30 cellular contexts compared by ENCODE assay signal in the genomic region with DNA sequence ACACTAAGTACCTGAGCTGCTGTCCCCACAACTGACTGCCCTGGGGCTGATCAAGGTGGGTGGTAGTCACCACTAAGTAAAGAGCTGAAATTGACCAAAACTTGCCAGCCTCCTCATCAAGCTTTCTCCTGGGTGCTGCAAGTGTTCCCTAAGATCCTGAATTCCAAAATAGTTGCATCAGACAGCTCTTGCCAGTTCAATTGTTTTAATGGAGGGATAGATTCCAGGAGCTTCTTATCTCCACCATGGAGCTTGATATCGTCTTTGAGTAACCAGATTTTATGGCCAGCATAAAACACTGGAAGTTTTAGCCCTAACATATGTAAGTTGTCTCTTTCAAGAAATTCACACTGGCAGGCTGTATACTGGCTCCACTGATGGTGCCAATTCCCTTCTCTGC.
"Had no signal": no experiment of that assay in that cellular context is flagged by ENCODE, and none has a peak within 500 bp of the region (broad histone marks: within the 10 kb centered on the region; RNA-seq: fewer than 3 reads in every experiment).

No MANE protein-coding gene starts in this region.

- H3K27me3 Mint-ChIP-seq: activated naive CD8-positive, alpha-beta T cell treated with anti-CD3 and anti-CD28 coated beads, Interleukin-2, amount 10 ng/mL, durations not matched to agents 7 days and 5 days; activated T-cell treated with anti-CD3 and anti-CD28 coated beads, Interleukin-2, amount 50 U/mL, for 24 hours; type B pancreatic cell had no signal

- DNase-seq: activated CD4-positive, alpha-beta memory T cell treated with anti-CD3 and anti-CD28 coated beads, Interleukin-2, amount 10 ng/mL, durations not matched to agents 7 days and 5 days; activated CD4-positive, alpha-beta T cell treated with anti-CD3 and anti-CD28 coated beads, Interleukin-2, amount 10 ng/mL, durations not matched to agents 24 days and 14 days; activated CD8-positive, alpha-beta memory T cell treated with anti-CD3 and anti-CD28 coated beads, Interleukin-2, amount 50 U/mL, for 48 hours; activated gamma-delta T cell; activated naive CD4-positive, alpha-beta T cell treated with anti-CD3 and anti-CD28 coated beads, Interleukin-2, amount 10 ng/mL, durations not matched to agents 7 days and 5 days; activated naive CD8-positive, alpha-beta T cell treated with anti-CD3 and anti-CD28 coated beads, Interleukin-2, amount 10 ng/mL, durations not matched to agents 7 days and 5 days; activated T-cell treated with anti-CD3 and anti-CD28 coated beads, Interleukin-2, amount 50 U/mL, for 24 hours; brain microvascular endothelial cell; dorsolateral prefrontal cortex; effector memory CD4-positive, alpha-beta T cell; erythroblast; glutamatergic neuron; islet precursor cell; natural killer cell; occipital lobe; right cardiac atrium; stimulated activated CD4-positive, alpha-beta T cell treated with anti-CD3 and anti-CD28 coated beads, Interleukin-12 subunit alpha, Interleukin-12 subunit beta, amount 100 ng/mL, for 4 hours; stimulated activated CD4-positive, alpha-beta T cell treated with anti-CD3 and anti-CD28 coated beads, Interleukin-4, amount 100 ng/mL, for 1 hour; stimulated activated naive CD8-positive, alpha-beta T cell treated with anti-CD3 and anti-CD28 coated beads, Interleukin-15, Interleukin-2, amounts not matched to agents 100 U/mL and 50 U/mL, for 24 hours; T-helper 9 cell; WERI-Rb-1 had no signal

- H3K4me3 ChIP-seq: ascending aorta, coronary artery, dorsolateral prefrontal cortex, hepatocyte, neural progenitor cell, skin epidermis, thoracic aorta had no signal

- H3K27ac Mint-ChIP-seq: activated CD4-positive, alpha-beta memory T cell treated with anti-CD3 and anti-CD28 coated beads, Interleukin-2, amount 10 ng/mL, durations not matched to agents 7 days and 5 days; activated CD4-positive, alpha-beta T cell treated with anti-CD3 and anti-CD28 coated beads, Interleukin-2, amount 10 ng/mL, durations not matched to agents 24 days and 14 days; activated naive CD4-positive, alpha-beta T cell treated with anti-CD3 and anti-CD28 coated beads, Interleukin-2, amount 10 ng/mL, durations not matched to agents 7 days and 5 days; activated naive CD8-positive, alpha-beta T cell treated with anti-CD3 and anti-CD28 coated beads, Interleukin-2, amount 10 ng/mL, durations not matched to agents 7 days and 5 days; activated T-cell treated with anti-CD3 and anti-CD28 coated beads, Interleukin-2, amount 50 U/mL, for 24 hours; natural killer cell; neural progenitor cell; T-helper 1 cell treated with Interleukin-12 subunit alpha and Interleukin-12 subunit beta and Interleukin-4 antibody, amounts not matched to agents 30 μg/mL and 1 μg/mL, for 36 hours; type B pancreatic cell had no signal

- H3K4me3 Mint-ChIP-seq: activated CD4-positive, alpha-beta memory T cell treated with anti-CD3 and anti-CD28 coated beads, Interleukin-2, amount 10 ng/mL, durations not matched to agents 7 days and 5 days; activated CD4-positive, alpha-beta T cell treated with anti-CD3 and anti-CD28 coated beads, Interleukin-2, amount 10 ng/mL, durations not matched to agents 24 days and 14 days; activated naive CD4-positive, alpha-beta T cell treated with anti-CD3 and anti-CD28 coated beads, Interleukin-2, amount 10 ng/mL, durations not matched to agents 7 days and 5 days; activated naive CD8-positive, alpha-beta T cell treated with anti-CD3 and anti-CD28 coated beads, Interleukin-2, amount 10 ng/mL, durations not matched to agents 7 days and 5 days; activated T-cell treated with anti-CD3 and anti-CD28 coated beads, Interleukin-2, amount 50 U/mL, for 24 hours; natural killer cell; neural progenitor cell; T-helper 1 cell treated with Interleukin-12 subunit alpha and Interleukin-12 subunit beta and Interleukin-4 antibody, amounts not matched to agents 30 μg/mL and 1 μg/mL, for 36 hours; type B pancreatic cell had no signal

- H3K27ac ChIP-seq: ascending aorta, brain microvascular endothelial cell, coronary artery, dorsolateral prefrontal cortex, hepatocyte, neural progenitor cell, skin epidermis, thoracic aorta, WERI-Rb-1 had no signal

- ATAC-seq: activated CD4-positive, CD25-positive, alpha-beta regulatory T cell treated with anti-CD3 and anti-CD28 coated beads, Interleukin-2, amount 50 U/mL, for 24 hours; natural killer cell; right cardiac atrium; stimulated activated naive CD8-positive, alpha-beta T cell treated with anti-CD3 and anti-CD28 coated beads, Interleukin-15, Interleukin-2, amounts not matched to agents 100 U/mL and 50 U/mL, for 24 hours had no signal

- H3K79me2 ChIP-seq: hepatocyte had no signal

- H3K9me3 ChIP-seq: ascending aorta, thoracic aorta had no signal

- H3K27me3 ChIP-seq: ascending aorta, brain microvascular endothelial cell, dorsolateral prefrontal cortex, hepatocyte, neural progenitor cell had no signal

- H2AFZ ChIP-seq: hepatocyte, neural progenitor cell had no signal

- H3K4me2 ChIP-seq: hepatocyte, neural progenitor cell had no signal

- H3K9me3 Mint-ChIP-seq: activated CD4-positive, alpha-beta memory T cell treated with anti-CD3 and anti-CD28 coated beads, Interleukin-2, amount 10 ng/mL, durations not matched to agents 7 days and 5 days; activated CD4-positive, alpha-beta T cell treated with anti-CD3 and anti-CD28 coated beads, Interleukin-2, amount 10 ng/mL, durations not matched to agents 24 days and 14 days; activated naive CD4-positive, alpha-beta T cell treated with anti-CD3 and anti-CD28 coated beads, Interleukin-2, amount 10 ng/mL, durations not matched to agents 7 days and 5 days; activated T-cell treated with anti-CD3 and anti-CD28 coated beads, Interleukin-2, amount 50 U/mL, for 24 hours; natural killer cell; neural progenitor cell; T-helper 1 cell treated with Interleukin-12 subunit alpha and Interleukin-12 subunit beta and Interleukin-4 antibody, amounts not matched to agents 30 μg/mL and 1 μg/mL, for 36 hours; type B pancreatic cell had no signal
